Comparison of ENCODE assay signal across 7 cellular contexts in genomic region chr10:27998954-27999275, GRCh38. TPM values are rescaled to one million over a fixed set of nuclear protein-coding genes. Genes with fewer than 3 reads are reported as not detected.
DNase-seq lines count a peak whose midpoint lies in the region; ATAC-seq and TF ChIP-seq lines count a peak whose summit lies in the region.

A gene with protein sequence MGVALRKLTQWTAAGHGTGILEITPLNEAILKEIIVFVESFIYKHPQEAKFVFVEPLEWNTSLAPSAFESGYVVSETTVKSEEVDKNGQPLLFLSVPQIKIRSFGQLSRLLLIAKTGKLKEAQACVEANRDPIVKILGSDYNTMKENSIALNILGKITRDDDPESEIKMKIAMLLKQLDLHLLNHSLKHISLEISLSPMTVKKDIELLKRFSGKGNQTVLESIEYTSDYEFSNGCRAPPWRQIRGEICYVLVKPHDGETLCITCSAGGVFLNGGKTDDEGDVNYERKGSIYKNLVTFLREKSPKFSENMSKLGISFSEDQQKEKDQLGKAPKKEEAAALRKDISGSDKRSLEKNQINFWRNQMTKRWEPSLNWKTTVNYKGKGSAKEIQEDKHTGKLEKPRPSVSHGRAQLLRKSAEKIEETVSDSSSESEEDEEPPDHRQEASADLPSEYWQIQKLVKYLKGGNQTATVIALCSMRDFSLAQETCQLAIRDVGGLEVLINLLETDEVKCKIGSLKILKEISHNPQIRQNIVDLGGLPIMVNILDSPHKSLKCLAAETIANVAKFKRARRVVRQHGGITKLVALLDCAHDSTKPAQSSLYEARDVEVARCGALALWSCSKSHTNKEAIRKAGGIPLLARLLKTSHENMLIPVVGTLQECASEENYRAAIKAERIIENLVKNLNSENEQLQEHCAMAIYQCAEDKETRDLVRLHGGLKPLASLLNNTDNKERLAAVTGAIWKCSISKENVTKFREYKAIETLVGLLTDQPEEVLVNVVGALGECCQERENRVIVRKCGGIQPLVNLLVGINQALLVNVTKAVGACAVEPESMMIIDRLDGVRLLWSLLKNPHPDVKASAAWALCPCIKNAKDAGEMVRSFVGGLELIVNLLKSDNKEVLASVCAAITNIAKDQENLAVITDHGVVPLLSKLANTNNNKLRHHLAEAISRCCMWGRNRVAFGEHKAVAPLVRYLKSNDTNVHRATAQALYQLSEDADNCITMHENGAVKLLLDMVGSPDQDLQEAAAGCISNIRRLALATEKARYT (minus strand): TSS chr10:27999079. CDS start chr10:27995142, 3,937 bp downstream.

- peak within 1 kb of the TSS; percentile 25 for H3K27ac Mint-ChIP-seq in activated T-cell treated with anti-CD3 and anti-CD28 coated beads, Interleukin-2, amount 50 U/mL, for 72 hours

- TF ChIP-seq CTCF in HL-60 (IDR thresholded peaks at IDR 0.05; ENCODE audit: insufficient read depth, low read length) (no peak), spleen (IDR thresholded peaks at IDR 0.05 in 8 of 11, conservative IDR thresholded peaks at IDR 0.05 in 3 of 11) (no peak)

- H3K36me3 ChIP-seq in spleen: no peaks in the 10 kb centered on the region

- no peaks in the 10 kb centered on the region for H3K9me3 ChIP-seq in iPS-18c (ENCODE audit: control insufficient read depth, insufficient read depth, low read length)
- H3K9me3 ChIP-seq in spleen: no peaks in the 10 kb centered on the region

- H3K4me3 ChIP-seq in HL-60 (replicated peaks; ENCODE audit: insufficient read depth, low read length): peak within 1 kb of the TSS; percentile 34
- peak within 1 kb of the TSS; percentile 76 for H3K4me3 ChIP-seq in iPS-18c (ENCODE audit: insufficient read depth, low read depth, low read length)
- peak within 1 kb of the TSS; percentile 44 to 78 (median 57) for H3K4me3 ChIP-seq in spleen

- peaks cover 1 to 2% of the 10 kb centered on the region in 2 donors for H3K36me3 Mint-ChIP-seq in activated T-cell treated with anti-CD3 and anti-CD28 coated beads, Interleukin-2, amount 50 U/mL, for 72 hours (ENCODE audit: insufficient read depth in 2 of 2)

- DNase-seq in HL-60 (ENCODE audit: low read depth in 1 of 2, low spot score in 1 of 2): no peak
- DNase-seq in activated T-cell treated with anti-CD3 and anti-CD28 coated beads, Interleukin-2, amount 50 U/mL, for 72 hours: no peak
- no peak for DNase-seq in spleen
- DNase-seq in glomerular visceral epithelial cell (ENCODE audit: extremely low spot score): no peak
- no peak for DNase-seq in DMS 273 (lab: John Stamatoyannopoulos, UW; ENCODE audit: unreplicated experiment)
- DNase-seq in iPS-NIHi7 (ENCODE audit: extremely low spot score): no peak

- H3K4me1 Mint-ChIP-seq in activated T-cell treated with anti-CD3 and anti-CD28 coated beads, Interleukin-2, amount 50 U/mL, for 72 hours (ENCODE audit: low read depth): peaks cover 13% of the 10 kb centered on the region

- H3K27ac ChIP-seq in HL-60 (replicated peaks): no peak within 1 kb of the TSS
- peak within 1 kb of the TSS in 1 of 8 donors; percentile 4 for H3K27ac ChIP-seq in spleen

- ATAC-seq in activated T-cell treated with anti-CD3 and anti-CD28 coated beads, Interleukin-2, amount 50 U/mL, for 72 hours (replicated peaks in 1 of 2): no peak

- WGBS in spleen, 5 donors: 2 to 4% (median 3%) methylated on average over 28 to 30 of the region's 30 CpGs

- peaks cover 19% of the 10 kb centered on the region for H3K27me3 ChIP-seq in HL-60 (ENCODE audit: insufficient read depth, poor library complexity, severe bottlenecking)
- peaks cover 0 to 60% (median 12%) of the 10 kb centered on the region in 7 donors for H3K27me3 ChIP-seq in spleen (replicated peaks in 1 of 7)

- intact Hi-C loops in spleen (cut with DNase I; ENCODE audit: low total_unique reads): no loop called here

- peaks cover 0 to 17% (median 12%) of the 10 kb centered on the region in 6 donors for H3K4me1 ChIP-seq in spleen

- no peaks in the 10 kb centered on the region for H3K9me3 Mint-ChIP-seq in activated T-cell treated with anti-CD3 and anti-CD28 coated beads, Interleukin-2, amount 50 U/mL, for 72 hours

- H3K4me3 Mint-ChIP-seq in activated T-cell treated with anti-CD3 and anti-CD28 coated beads, Interleukin-2, amount 50 U/mL, for 72 hours: peak within 1 kb of the TSS; percentile 88 to 95

- no peak for TF ChIP-seq POLR2A in spleen (IDR thresholded peaks at IDR 0.05)

- H3K27me3 Mint-ChIP-seq in activated T-cell treated with anti-CD3 and anti-CD28 coated beads, Interleukin-2, amount 50 U/mL, for 72 hours (ENCODE audit: low read depth): peaks cover 69% of the 10 kb centered on the region

RNA-seq across cellular contexts. Expression of the gene that starts here (rescaled TPM):
- under 1 TPM in 1 of 2 donors, not detected in 1; 0.10 TPM for total RNA-seq in activated T-cell treated with anti-CD3 and anti-CD28 coated beads, Interleukin-2, amount 50 U/mL, for 72 hours
- total RNA-seq in spleen: under 1 TPM in 6 of 7 donors, not detected in 1; 0.20 to 0.72 (median 0.36) TPM
- under 1 TPM in 2 of 3 donors, not detected in 1; 0.03 to 0.26 TPM for polyA plus RNA-seq in spleen
